8 cellular contexts compared by ENCODE assay signal in the genomic region with DNA sequence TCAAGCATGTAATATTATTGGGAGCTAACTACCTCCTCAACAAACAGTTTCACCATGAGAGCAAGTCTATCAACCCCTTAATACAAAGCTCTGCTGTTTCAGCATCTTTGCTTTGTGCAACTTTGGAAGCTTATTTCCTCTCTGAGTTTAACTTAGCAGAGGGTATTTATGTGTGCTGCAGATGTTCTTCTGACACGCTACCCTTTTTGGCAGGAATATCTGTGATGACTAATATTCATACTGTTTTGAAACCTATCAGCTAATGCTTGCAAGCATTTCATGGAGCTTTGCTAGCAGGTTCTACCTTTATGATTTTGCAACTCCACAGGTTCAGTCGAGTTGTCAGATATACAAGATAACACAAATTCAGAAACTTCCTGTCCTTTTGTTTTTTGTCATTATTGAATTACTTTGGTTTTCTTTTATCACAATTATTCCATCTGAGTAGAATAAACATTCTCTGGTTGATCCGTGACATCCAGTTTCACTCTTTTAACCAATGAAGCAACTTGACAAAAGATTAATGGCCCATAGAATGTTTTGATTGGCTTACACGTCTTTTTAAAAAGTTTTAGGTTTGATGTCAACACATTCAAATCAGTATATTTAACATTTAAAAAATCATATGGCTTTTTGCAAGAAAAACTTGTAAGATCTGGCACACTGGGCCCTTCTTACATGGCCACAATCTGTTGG. TPM values are rescaled to one million over a fixed set of nuclear protein-coding genes. Genes with fewer than 3 reads are reported as not detected.
DNase-seq lines count a peak whose midpoint lies in the region; ATAC-seq, FAIRE-seq and TF ChIP-seq lines count a peak whose summit lies in the region.

No MANE protein-coding gene starts in this region.

- FAIRE-seq in kidney (lab: Jason Lieb, UNC) = no peak

- peak; percentile 82 for ATAC-seq in RWPE2 (ENCODE audit: low read depth)
- ATAC-seq in GM19324 (IDR thresholded peaks at IDR 0.05; ENCODE audit: low FRiP score, unreplicated experiment) = no peak
- ATAC-seq in GM21526 (IDR thresholded peaks at IDR 0.05; ENCODE audit: low FRiP score, unreplicated experiment) = no peak

- no peak for TF ChIP-seq CTCF in HFF-Myc (IDR thresholded peaks at IDR 0.05; ENCODE audit: low read depth, low read length, missing control alignments)
- TF ChIP-seq CTCF in RWPE2 (IDR thresholded peaks at IDR 0.05; ENCODE audit: poor library complexity, severe bottlenecking) = no peak
- no peak for TF ChIP-seq CTCF in kidney (IDR thresholded peaks at IDR 0.05; ENCODE audit: borderline replicate concordance, extremely low read depth, insufficient read depth)

- peaks cover 29% of the 10 kb centered on the region for H3K4me1 ChIP-seq in RWPE2 (ENCODE audit: insufficient read depth, poor library complexity, severe bottlenecking)
- no peaks in the 10 kb centered on the region for H3K4me1 ChIP-seq in kidney (ENCODE audit: control insufficient read depth in 1 of 2, insufficient read depth in 1 of 2, low read depth in 1 of 2, low read length in 2 of 2)

- H3K27ac ChIP-seq in RWPE2 (ENCODE audit: poor library complexity, severe bottlenecking) (peak overlapping the region; percentile 44), kidney (ENCODE audit: low read depth in 2 of 2, low read length in 2 of 2) (no peak overlapping the region)

- DNase-seq in GM04504 (ENCODE audit: low read depth) = peak; percentile 77
- peak; percentile 73 for DNase-seq in HFF-Myc (ENCODE audit: extremely low read depth, low read depth)
- DNase-seq in RWPE2 (ENCODE audit: low spot score) = no peak
- peak; percentile 4 for DNase-seq in left kidney (ENCODE audit: low read depth, low spot score)
- no peak for DNase-seq in kidney
- DNase-seq in DMS53 treated with DMSO at 0.1 percent for 48 hours (lab: John Stamatoyannopoulos, UW; ENCODE audit: unreplicated experiment) = no peak

- intact Hi-C loops in kidney (cut with DNase I) = no loop called here

- H3K27me3 ChIP-seq in RWPE2 (ENCODE audit: insufficient read depth, poor library complexity, severe bottlenecking) = no peaks in the 10 kb centered on the region

- H3K36me3 ChIP-seq in RWPE2 (ENCODE audit: low read depth) (no peaks in the 10 kb centered on the region), kidney (ENCODE audit: control insufficient read depth in 1 of 2, insufficient read depth in 2 of 2, low read length in 2 of 2) (no peaks in the 10 kb centered on the region)

- no peak overlapping the region for H3K4me3 ChIP-seq in HFF-Myc (replicated peaks; ENCODE audit: low read depth, low read length)
- no peak overlapping the region for H3K4me3 ChIP-seq in RWPE2 (ENCODE audit: severe bottlenecking)
- H3K4me3 ChIP-seq in kidney (ENCODE audit: low read length in 2 of 2) = no peak overlapping the region

- H3K9me3 ChIP-seq in RWPE2 (ENCODE audit: severe bottlenecking) = no peaks in the 10 kb centered on the region
- no peaks in the 10 kb centered on the region for H3K9me3 ChIP-seq in kidney (ENCODE audit: control insufficient read depth in 1 of 2, low read length in 2 of 2)

- H3K9ac ChIP-seq in kidney (ENCODE audit: low read length in 2 of 2) = no peak overlapping the region

RNA-seq across cellular contexts. Expression of gene SLC9A9, which starts 1.7 kb away (rescaled TPM):
- total RNA-seq in kidney = 16.5 TPM
- 3.7 TPM for polyA plus RNA-seq in kidney (ENCODE audit: insufficient read depth, low read depth, low replicate concordance)

Comparison
In these comparisons a context has a peak if more than half of its experiments do, and no peak if none do; other contexts are left out.
1. DNase-seq: peak in GM04504 (single experiment), HFF-Myc (single experiment) and left kidney (single experiment); none in RWPE2 (single experiment), kidney (single experiment) and DMS53 treated with DMSO at 0.1 percent for 48 hours (single experiment).